In the genomic region with DNA sequence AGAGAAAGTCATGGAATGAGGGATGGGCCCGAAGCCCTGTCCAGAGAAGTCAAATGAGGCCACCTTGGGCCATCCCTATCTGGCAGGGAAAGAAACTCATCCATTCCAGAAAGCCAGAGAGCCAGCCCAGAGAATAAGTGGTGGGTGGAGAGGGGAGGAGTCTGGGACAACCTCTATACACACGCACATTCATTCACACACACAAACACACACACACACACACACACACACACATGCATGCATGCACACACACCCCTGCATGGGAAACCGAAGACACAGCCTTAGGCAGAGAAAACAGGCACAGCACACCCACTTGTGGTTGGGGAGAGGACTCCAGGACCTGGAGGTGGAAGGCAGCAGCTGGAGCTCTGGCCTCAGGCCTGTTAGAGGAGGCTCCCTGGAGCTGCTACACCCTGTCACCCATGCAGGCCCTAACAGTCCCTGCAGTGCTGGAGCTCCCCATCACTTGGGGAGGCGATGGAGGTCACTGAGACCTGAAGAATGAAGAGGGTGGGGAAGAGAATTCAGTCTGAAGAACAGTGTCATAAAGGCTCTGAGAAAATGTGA, we compare ENCODE assay signal across 10 cellular contexts. TPM values are rescaled to one million over a fixed set of nuclear protein-coding genes. Genes with fewer than 3 reads are reported as not detected.
A peak's percentile ranks its signal among the peaks of the same experiment; 100 is the strongest.
DNase-seq lines count a peak whose midpoint lies in the region; ATAC-seq and TF ChIP-seq lines count a peak whose summit lies in the region.
"Had no signal": no experiment of that assay in that cellular context is flagged by ENCODE, and none has a peak within 500 bp of the region (broad histone marks: within the 10 kb centered on the region; RNA-seq: fewer than 3 reads in every experiment).

No MANE protein-coding gene starts in this region.

- H4K20me1 ChIP-seq in OCI-LY7 (ENCODE audit: insufficient read depth, low read length), result no peaks in the 10 kb centered on the region

- TF ChIP-seq CTCF in OCI-LY7 (conservative IDR thresholded peaks at IDR 0.05; ENCODE audit: low read length) (no peak; the same call in 1 of the 2 replicates), fibroblast of mammary gland (conservative IDR thresholded peaks at IDR 0.05; ENCODE audit: control insufficient read depth, insufficient read depth, low read depth, low read length) (peak; percentile 34), omental fat pad (IDR thresholded peaks at IDR 0.05) (no peak), GM10248 (IDR thresholded peaks at IDR 0.05; ENCODE audit: control extremely low read depth, extremely low read depth, low read depth, missing control alignments) (no peak)

- CTCF ChIA-PET in OCI-LY7 (lab: Charles Lee; ENCODE audit: unreplicated experiment) (no interaction called here), GM10248 (lab: Yijun Ruan, JAX) (interaction anchor here (0.6 to 1.8 kb wide), 2 partner anchors 9 to 182 kb away, joined by 3 to 5 read pairs; no protein-coding TSS in a partner anchor)

- peaks cover 19% of the 10 kb centered on the region for H3K4me1 ChIP-seq in OCI-LY7 (ENCODE audit: insufficient read depth, low read length, poor library complexity, severe bottlenecking)

- ATAC-seq in omental fat pad (ENCODE audit: low FRiP score), result peak; percentile 70
- no peak for ATAC-seq in HG03354 (IDR thresholded peaks at IDR 0.05; ENCODE audit: poor library complexity, severe bottlenecking, unreplicated experiment)
- ATAC-seq in GM19328 (IDR thresholded peaks at IDR 0.05; ENCODE audit: unreplicated experiment), result no peak

- no peaks in the 10 kb centered on the region for H3K79me2 ChIP-seq in OCI-LY7 (ENCODE audit: insufficient read depth, low read depth, low read length)

- H3K27ac ChIP-seq in OCI-LY7 (ENCODE audit: low read depth, low read length, poor library complexity, severe bottlenecking), result no peak overlapping the region

- no peak overlapping the region for H3K4me2 ChIP-seq in OCI-LY7 (ENCODE audit: low read length)

- H2AFZ ChIP-seq in OCI-LY7 (ENCODE audit: low read length), result no peak overlapping the region

- intact Hi-C loops in OCI-LY7 (cut with micrococcal nuclease; ENCODE audit: unreplicated experiment), result no loop called here

- BruUV-seq in OCI-LY7 (replicated peaks; lab: Mats Ljungman, UMichigan), result no TSS peak

- no peaks in the 10 kb centered on the region for H3K9me2 ChIP-seq in OCI-LY7 (ENCODE audit: insufficient read depth, low read length)

- H3K4me3 ChIP-seq in OCI-LY7 (ENCODE audit: low read depth, low read length, poor library complexity, severe bottlenecking) (no peak overlapping the region), fibroblast of mammary gland (ENCODE audit: control insufficient read depth, low read depth, low read length) (no peak overlapping the region)

- DNase-seq in COLO668 (lab: John Stamatoyannopoulos, UW; ENCODE audit: unreplicated experiment) (peak; percentile 33), OCI-LY7 (ENCODE audit: low spot score) (peak; percentile 24), fibroblast of mammary gland (ENCODE audit: low read depth) (peak; percentile 76), omental fat pad (ENCODE audit: low spot score) (no peak), NCI-H510A (lab: John Stamatoyannopoulos, UW) (no peak), GM10248 (ENCODE audit: extremely low spot score) (no peak)
- DNase-seq: GF-D8 had no signal

- H3K9me3 ChIP-seq in OCI-LY7 (ENCODE audit: low read length), result peaks cover 9% of the 10 kb centered on the region

- no peaks in the 10 kb centered on the region for H3K36me3 ChIP-seq in OCI-LY7 (ENCODE audit: insufficient read depth, low read length)

- POLR2A ChIA-PET in OCI-LY7 (lab: Charles Lee), result interaction anchor here (1.4 kb wide), 1 partner anchor 96 kb away, joined by 3 read pairs; no protein-coding TSS in a partner anchor
- POLR2A ChIA-PET in GM10248 (lab: Yijun Ruan, JAX), result no interaction called here

RNA-seq across cellular contexts. Expression of a gene that starts 38.0 kb away (rescaled TPM):
- total RNA-seq in OCI-LY7 (2014; rRNA removed; shearing (Covaris generic)), result not detected in 2 replicates
- total RNA-seq in OCI-LY7 (2022) (not detected in 2 replicates), omental fat pad (100 to 1,000 TPM; 117 to 338 (median 180) TPM)
- total RNA-seq: natural killer cell treated with Interleukin-12 subunit alpha and Interleukin-12 subunit beta and Interleukin-15 and Interleukin-18, amount 100 ng/mL, for 72 hours had no signal

Comparison
In these comparisons a context has a peak if more than half of its experiments do, and no peak if none do; other contexts are left out.
1. DNase-seq: peak in COLO668 (single experiment), OCI-LY7 (single experiment) and fibroblast of mammary gland (single experiment); none in omental fat pad (single experiment), NCI-H510A (single experiment) and GM10248 (single experiment).
2. RNA of a gene that starts 38.0 kb away (total RNA-seq): 117 to 338 TPM in omental fat pad; not detected in OCI-LY7; every median in the first group is over 10 times any median in the second.